Comparison of ENCODE assay signal across 8 cellular contexts in genomic region chr2:144332356-144333143, GRCh38.
DNase-seq lines count a peak whose midpoint lies in the region; ATAC-seq, FAIRE-seq and TF ChIP-seq lines count a peak whose summit lies in the region.

No MANE protein-coding gene starts in this region.

- FAIRE-seq in GM12891 (lab: Jason Lieb, UNC) = peak; percentile 98

- no peak for TF ChIP-seq CTCF in transverse colon (IDR thresholded peaks at IDR 0.05)

- in situ Hi-C loops in transverse colon (cut with MboI; ENCODE audit: low pct_ligation_motif_present in 1 of 4, low pct_unique_long_range_greater_than_20kb in 1 of 4, low sequenced_read_pairs in 3 of 4) = no loop called here

- no peaks in the 10 kb centered on the region for H3K27me3 ChIP-seq in transverse colon

- no peak for TF ChIP-seq EP300 in transverse colon (IDR thresholded peaks at IDR 0.05; ENCODE audit: low read depth)

- peak; percentile 91 for ATAC-seq in HG02642 (IDR thresholded peaks at IDR 0.05; ENCODE audit: poor library complexity, unreplicated experiment)

- intact Hi-C loops in cardiac septum (cut with DNase I) (loop anchor here (2.0 to 5.0 kb wide), 3 partner anchors 60 to 665 kb away; no protein-coding TSS in a partner anchor), transverse colon (cut with DNase I; ENCODE audit: low total_unique reads) (loop anchor here (10.0 kb wide), 1 partner anchor 182 kb away; no protein-coding TSS in a partner anchor)

- H3K27ac ChIP-seq in transverse colon = peak overlapping the region; percentile 91 to 92 (median 92)

- no peaks in the 10 kb centered on the region for H3K36me3 ChIP-seq in transverse colon

- peak overlapping the region; percentile 43 to 84 (median 78) for H3K4me3 ChIP-seq in transverse colon

- H3K9me3 ChIP-seq in transverse colon = no peaks in the 10 kb centered on the region

- TF ChIP-seq POLR2A in GM12891 (IDR thresholded peaks at IDR 0.05; ENCODE audit: low read depth, low read length) (no peak), transverse colon (IDR thresholded peaks at IDR 0.05) (peak; percentile 65)

- H3K4me1 ChIP-seq in transverse colon = peaks cover 0 to 19% (median 9%) of the 10 kb centered on the region in 4 donors

- DNase-seq in GM12891 (ENCODE audit: insufficient read length, low spot score) (peak; percentile 82), NCI-H1092 treated with DMSO at 0.1 percent for 48 hours (lab: John Stamatoyannopoulos, UW) (peak; percentile 61), SKM-1 treated with dmso at 0.1 percent for 144 hours (lab: John Stamatoyannopoulos, UW; ENCODE audit: unreplicated experiment) (peak; percentile 96), cardiac septum (ENCODE audit: low spot score) (peak; percentile 96), pons (ENCODE audit: low spot score) (peak; percentile 89), transverse colon (peak; percentile 91)
- DNase-seq in activated naive CD8-positive, alpha-beta T cell treated with anti-CD3 and anti-CD28 coated beads, Interleukin-2, amount 50 U/mL, for 16 hours (ENCODE audit: low read depth, low spot score) = peak; percentile 70

- WGBS in transverse colon (ENCODE audit: low coverage in 1 of 2), 2 donors = 0 to 3% methylated on average over 7 to 48 of the region's 77 CpGs

TF ChIP-seq in GM12891, 5 proteins besides CTCF, POLR2A, EP300 and RAD21:
- TF ChIP-seq TAF1 (IDR thresholded peaks at IDR 0.05; ENCODE audit: low read depth, low read length) = no peak
- no peak for TF ChIP-seq PAX5 (IDR thresholded peaks at IDR 0.05; ENCODE audit: insufficient read depth, low read length, severe bottlenecking)
- 0 out of 2 replicates have a peak, but pooled peaks have one; percentile 52 for TF ChIP-seq POLR2AphosphoS5 (IDR thresholded peaks at IDR 0.05; ENCODE audit: low read depth, low read length)
- no peak for TF ChIP-seq POU2F2 (IDR thresholded peaks at IDR 0.05; ENCODE audit: low read depth, low read length)
- no peak for TF ChIP-seq SPI1 (IDR thresholded peaks at IDR 0.05; ENCODE audit: low read depth, low read length)
TF ChIP-seq in GM12891: peak in this region for 1.

Comparison
In these comparisons a context has a peak if more than half of its experiments do, and no peak if none do; other contexts are left out.
1. Peak in every context shown above with its lines: DNase-seq, ATAC-seq, H3K4me3 ChIP-seq and H3K27ac ChIP-seq.